Comparison of ENCODE assay signal across 23 cellular contexts in the genomic region with DNA sequence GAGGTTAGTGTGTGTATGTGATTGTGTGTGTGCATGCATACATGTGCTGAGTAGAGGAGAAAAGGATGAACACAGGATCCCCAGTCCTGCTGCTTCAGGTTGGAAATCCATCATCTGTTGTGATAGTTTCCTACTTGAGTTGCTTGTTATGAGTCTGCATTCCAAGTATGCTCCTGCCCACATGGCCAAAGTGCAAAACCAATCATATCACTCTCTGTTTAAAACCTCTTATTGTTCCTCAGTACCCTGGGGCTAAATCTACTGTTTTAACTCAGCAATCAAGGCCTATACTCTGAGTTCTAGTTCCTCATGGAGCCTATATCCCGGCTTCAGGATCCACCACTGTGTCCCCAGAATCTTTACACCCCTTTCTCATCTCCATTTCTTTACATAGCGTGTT.
"Had no signal": no experiment of that assay in that cellular context is flagged by ENCODE, and none has a peak within 500 bp of the region (broad histone marks: within the 10 kb centered on the region; RNA-seq: fewer than 3 reads in every experiment).

No MANE protein-coding gene starts in this region.

- H2AFZ ChIP-seq: neural progenitor cell had no signal

- FAIRE-seq: islet of Langerhans, urothelium cell line had no signal

- H3K27ac Mint-ChIP-seq: endodermal cell, mesothelial cell of epicardium, neural progenitor cell, type B pancreatic cell had no signal

- H3K27ac ChIP-seq: coronary artery, gastrocnemius medialis, heart right ventricle, neural progenitor cell, ovary, right atrium auricular region, sigmoid colon, suprapubic skin, thyroid gland had no signal

- H3K27me3 ChIP-seq: gastrocnemius medialis, neural progenitor cell, ovary, right atrium auricular region, sigmoid colon, suprapubic skin, thyroid gland had no signal

- H3K4me1 Mint-ChIP-seq: endodermal cell had no signal

- H3K4me3 Mint-ChIP-seq: endodermal cell, mesothelial cell of epicardium, neural progenitor cell, type B pancreatic cell had no signal

- H3K4me3 ChIP-seq: coronary artery, gastrocnemius medialis, heart right ventricle, neural progenitor cell, ovary, right atrium auricular region, sigmoid colon, skin epidermis, suprapubic skin, thyroid gland had no signal

- H3K4me2 ChIP-seq: neural progenitor cell had no signal

- H3K9ac ChIP-seq: neural progenitor cell had no signal

- H3K9me3 ChIP-seq: gastrocnemius medialis, ovary, right atrium auricular region, sigmoid colon, suprapubic skin, thyroid gland had no signal

- H3K9me3 Mint-ChIP-seq: natural killer cell treated with Interleukin-12 subunit alpha and Interleukin-12 subunit beta and Interleukin-15 and Interleukin-18, amount 100 ng/mL, for 72 hours had no signal

- H3K36me3 Mint-ChIP-seq: mesothelial cell of epicardium, neural progenitor cell, type B pancreatic cell had no signal

- H3K4me1 ChIP-seq: gastrocnemius medialis, neural progenitor cell, right atrium auricular region, suprapubic skin, thyroid gland had no signal

- H3K36me3 ChIP-seq: gastrocnemius medialis, heart right ventricle, neural progenitor cell, ovary, right atrium auricular region, sigmoid colon, suprapubic skin, thyroid gland had no signal

- ATAC-seq: gastrocnemius medialis; heart right ventricle; left lobe of liver; stimulated activated naive CD8-positive, alpha-beta T cell treated with anti-CD3 and anti-CD28 coated beads, Interleukin-15, Interleukin-2, amounts not matched to agents 100 U/mL and 50 U/mL, for 24 hours had no signal

- DNase-seq: effector CD4-positive, alpha-beta T cell; gastrocnemius medialis; heart right ventricle; hypothalamus; nucleus accumbens; ovary; stimulated activated CD4-positive, alpha-beta T cell treated with anti-CD3 and anti-CD28 coated beads, Interleukin-12 subunit alpha, Interleukin-12 subunit beta, amount 100 ng/mL, for 4 hours; stimulated activated CD4-positive, alpha-beta T cell treated with anti-CD3 and anti-CD28 coated beads, Interleukin-2, amount 100 ng/mL, for 48 hours; stimulated activated naive CD8-positive, alpha-beta T cell treated with anti-CD3 and anti-CD28 coated beads, Interleukin-15, Interleukin-2, amounts not matched to agents 100 U/mL and 50 U/mL, for 24 hours; thyroid gland had no signal
